ENCODE assay signal across 1 cellular context in genomic region chr7:152762056-152762455, GRCh38.
A peak's percentile ranks its signal among the peaks of the same experiment; 100 is the strongest.
TF ChIP-seq lines count a peak whose summit lies in the region.

No MANE protein-coding gene starts in this region.

TF ChIP-seq in IMR-90, 13 proteins besides CTCF, POLR2A, EP300 and RAD21 (continued from another document):
- TF ChIP-seq CEBPB (IDR thresholded peaks at IDR 0.05; ENCODE audit: low read depth, low read length), result peak; percentile 76
